1 cellular context compared by ENCODE assay signal in the genomic region with DNA sequence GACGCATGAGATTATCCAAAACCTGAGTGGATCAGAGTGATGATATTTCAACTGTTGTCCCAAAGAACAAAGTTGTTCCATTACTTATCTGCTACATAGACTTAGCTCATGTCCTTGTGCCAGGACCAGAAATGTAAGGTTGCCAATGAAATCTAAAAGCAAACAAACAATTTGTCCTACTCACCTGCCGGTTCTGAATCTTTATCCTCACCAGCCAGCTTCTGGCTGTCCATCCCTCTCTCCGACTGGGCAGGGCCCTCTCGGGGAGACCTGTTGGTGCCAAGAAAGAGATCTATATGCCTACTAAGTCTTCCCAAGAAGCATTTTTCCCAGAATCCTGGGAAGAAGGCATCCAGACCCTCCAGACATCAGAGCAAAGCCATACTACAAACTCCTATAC.
TF ChIP-seq lines count a peak whose summit lies in the region.

No MANE protein-coding gene starts in this region.

TF ChIP-seq in HepG2, 621 proteins besides CTCF, POLR2A, EP300 and RAD21:
- TF ChIP-seq CC2D1A (CRISPR knock-in tag; IDR thresholded peaks at IDR 0.05) (no peak), REPIN1 (CRISPR knock-in tag; IDR thresholded peaks at IDR 0.05; ENCODE audit: borderline replicate concordance, low read depth) (no peak), PTBP1 (IDR thresholded peaks at IDR 0.05; ENCODE audit: low read depth, low read length, poor library complexity, severe bottlenecking) (no peak), THAP11 (CRISPR knock-in tag; IDR thresholded peaks at IDR 0.05) (no peak), ONECUT2 (CRISPR knock-in tag; IDR thresholded peaks at IDR 0.05) (no peak), ZFP62 (CRISPR knock-in tag; IDR thresholded peaks at IDR 0.05) (no peak)
- TF ChIP-seq, protein P1, sequence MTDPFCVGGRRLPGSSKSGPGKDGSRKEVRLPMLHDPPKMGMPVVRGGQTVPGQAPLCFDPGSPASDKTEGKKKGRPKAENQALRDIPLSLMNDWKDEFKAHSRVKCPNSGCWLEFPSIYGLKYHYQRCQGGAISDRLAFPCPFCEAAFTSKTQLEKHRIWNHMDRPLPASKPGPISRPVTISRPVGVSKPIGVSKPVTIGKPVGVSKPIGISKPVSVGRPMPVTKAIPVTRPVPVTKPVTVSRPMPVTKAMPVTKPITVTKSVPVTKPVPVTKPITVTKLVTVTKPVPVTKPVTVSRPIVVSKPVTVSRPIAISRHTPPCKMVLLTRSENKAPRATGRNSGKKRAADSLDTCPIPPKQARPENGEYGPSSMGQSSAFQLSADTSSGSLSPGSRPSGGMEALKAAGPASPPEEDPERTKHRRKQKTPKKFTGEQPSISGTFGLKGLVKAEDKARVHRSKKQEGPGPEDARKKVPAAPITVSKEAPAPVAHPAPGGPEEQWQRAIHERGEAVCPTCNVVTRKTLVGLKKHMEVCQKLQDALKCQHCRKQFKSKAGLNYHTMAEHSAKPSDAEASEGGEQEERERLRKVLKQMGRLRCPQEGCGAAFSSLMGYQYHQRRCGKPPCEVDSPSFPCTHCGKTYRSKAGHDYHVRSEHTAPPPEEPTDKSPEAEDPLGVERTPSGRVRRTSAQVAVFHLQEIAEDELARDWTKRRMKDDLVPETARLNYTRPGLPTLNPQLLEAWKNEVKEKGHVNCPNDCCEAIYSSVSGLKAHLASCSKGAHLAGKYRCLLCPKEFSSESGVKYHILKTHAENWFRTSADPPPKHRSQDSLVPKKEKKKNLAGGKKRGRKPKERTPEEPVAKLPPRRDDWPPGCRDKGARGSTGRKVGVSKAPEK (CRISPR knock-in tag; IDR thresholded peaks at IDR 0.05; ENCODE audit: borderline replicate concordance) = no peak
